In genomic region chr19:39679791-39680168, GRCh38 we compare ENCODE assay signal across 10 cellular contexts. TPM values are rescaled to one million over a fixed set of nuclear protein-coding genes. Genes with fewer than 3 reads are reported as not detected.
DNase-seq lines count a peak whose midpoint lies in the region; ATAC-seq, FAIRE-seq and TF ChIP-seq lines count a peak whose summit lies in the region.
"Had no signal": no experiment of that assay in that cellular context is flagged by ENCODE, and none has a peak within 500 bp of the region (broad histone marks: within the 10 kb centered on the region; RNA-seq: fewer than 3 reads in every experiment).

No MANE protein-coding gene starts in this region.

- CTCF ChIA-PET in activated CD4-positive, alpha-beta T cell treated with anti-CD3 and anti-CD28 coated beads, Interleukin-2, amount 10 ng/mL, durations not matched to agents 7 days and 5 days (lab: Charles Lee): no interaction called here

- peak overlapping the region; percentile 74 for H3K4me3 Mint-ChIP-seq in activated CD4-positive, alpha-beta T cell treated with anti-CD3 and anti-CD28 coated beads, Interleukin-2, amount 10 ng/mL, durations not matched to agents 7 days and 5 days

- no peaks in the 10 kb centered on the region for H3K9me3 ChIP-seq in psoas muscle
- H3K9me3 ChIP-seq in ascending aorta: no peaks in the 10 kb centered on the region
- H3K9me3 ChIP-seq: heart right ventricle had no signal

- H3K27ac ChIP-seq in psoas muscle (peak overlapping the region; percentile 92), ascending aorta (no peak overlapping the region)

- H3K36me3 Mint-ChIP-seq in activated CD4-positive, alpha-beta T cell treated with anti-CD3 and anti-CD28 coated beads, Interleukin-2, amount 10 ng/mL, durations not matched to agents 7 days and 5 days (ENCODE audit: low read depth): no peaks in the 10 kb centered on the region

- no peaks in the 10 kb centered on the region for H3K27me3 Mint-ChIP-seq in activated CD4-positive, alpha-beta T cell treated with anti-CD3 and anti-CD28 coated beads, Interleukin-2, amount 10 ng/mL, durations not matched to agents 7 days and 5 days

- 63 to 84% (median 76%) methylated on average over 3 of the region's 3 CpGs for WGBS in psoas muscle, 3 donors

- H3K4me1 ChIP-seq in psoas muscle: peaks cover 24% of the 10 kb centered on the region
- H3K4me1 ChIP-seq in ascending aorta: no peaks in the 10 kb centered on the region

- DNase-seq in activated CD4-positive, alpha-beta T cell treated with anti-CD3 and anti-CD28 coated beads, Interleukin-2, amount 10 ng/mL, durations not matched to agents 7 days and 5 days: no peak
- no peak for DNase-seq in psoas muscle
- no peak for DNase-seq in ascending aorta (ENCODE audit: low spot score in 2 of 2)
- DNase-seq in foreskin fibroblast: no peak
- DNase-seq in GM12892 (ENCODE audit: insufficient read length): no peak
- DNase-seq: NCI-H69 had no signal

- no peak for TF ChIP-seq POLR2A in GM12892 (IDR thresholded peaks at IDR 0.05; ENCODE audit: low read depth, low read length)

- H3K9me3 Mint-ChIP-seq in activated CD4-positive, alpha-beta T cell treated with anti-CD3 and anti-CD28 coated beads, Interleukin-2, amount 10 ng/mL, durations not matched to agents 7 days and 5 days: no peaks in the 10 kb centered on the region

- ATAC-seq in GM18498 (IDR thresholded peaks at IDR 0.05; ENCODE audit: unreplicated experiment) (peak; percentile 12), GM21825 (IDR thresholded peaks at IDR 0.05; ENCODE audit: unreplicated experiment) (peak; percentile 20), psoas muscle (no peak), GM21737 (IDR thresholded peaks at IDR 0.05; ENCODE audit: unreplicated experiment) (no peak)

- POLR2A ChIA-PET in activated CD4-positive, alpha-beta T cell treated with anti-CD3 and anti-CD28 coated beads, Interleukin-2, amount 10 ng/mL, durations not matched to agents 7 days and 5 days (lab: Charles Lee): no interaction called here

- peak overlapping the region; percentile 69 for H3K4me3 ChIP-seq in psoas muscle
- no peak overlapping the region for H3K4me3 ChIP-seq in ascending aorta
- H3K4me3 ChIP-seq in foreskin fibroblast (ENCODE audit: low read depth in 1 of 2, low read length in 2 of 2): no peak overlapping the region

- peak overlapping the region; percentile 93 for H3K27ac Mint-ChIP-seq in activated CD4-positive, alpha-beta T cell treated with anti-CD3 and anti-CD28 coated beads, Interleukin-2, amount 10 ng/mL, durations not matched to agents 7 days and 5 days

- H3K36me3 ChIP-seq in psoas muscle (ENCODE audit: insufficient read depth in 1 of 2, low read depth in 1 of 2) (peaks cover 0 to 25% of the 10 kb centered on the region in 2 donors), ascending aorta (no peaks in the 10 kb centered on the region)
- H3K36me3 ChIP-seq: heart right ventricle had no signal

- H3K27me3 ChIP-seq in psoas muscle (ENCODE audit: insufficient read depth in 3 of 3, low read length in 2 of 3) (no peaks in the 10 kb centered on the region), ascending aorta (no peaks in the 10 kb centered on the region)
- H3K27me3 ChIP-seq: heart right ventricle had no signal

- intact Hi-C loops in psoas muscle (cut with DNase I) (loop anchor here in 1 of 2 donors (5.0 kb wide), 2 partner anchors 88 to 158 kb away; no protein-coding TSS in a partner anchor), ascending aorta (cut with DNase I) (no loop called here)

- peaks cover 43% of the 10 kb centered on the region for H3K4me1 Mint-ChIP-seq in activated CD4-positive, alpha-beta T cell treated with anti-CD3 and anti-CD28 coated beads, Interleukin-2, amount 10 ng/mL, durations not matched to agents 7 days and 5 days

- TF ChIP-seq CTCF in psoas muscle (IDR thresholded peaks at IDR 0.05) (no peak), ascending aorta (IDR thresholded peaks at IDR 0.05) (no peak), foreskin fibroblast (IDR thresholded peaks at IDR 0.05; ENCODE audit: low read depth, low read length) (no peak)

- FAIRE-seq in GM12892 (lab: Jason Lieb, UNC): no peak

RNA-seq across cellular contexts. Expression of gene LGALS16, which starts 24.1 kb away (rescaled TPM):
- not detected for total RNA-seq in activated CD4-positive, alpha-beta T cell treated with anti-CD3 and anti-CD28 coated beads, Interleukin-2, amount 10 ng/mL, durations not matched to agents 7 days and 5 days
- total RNA-seq in psoas muscle: not detected
- not detected for polyA plus RNA-seq in psoas muscle
- total RNA-seq in ascending aorta: not detected
- polyA plus RNA-seq in GM12892 (2012; ENCODE audit: missing spikeins): not detected
- total RNA-seq: heart right ventricle had no signal
- polyA plus RNA-seq: heart right ventricle had no signal

RNA-seq across cellular contexts. Expression of gene LGALS14, which starts 24.5 kb away (rescaled TPM):
- not detected for total RNA-seq in activated CD4-positive, alpha-beta T cell treated with anti-CD3 and anti-CD28 coated beads, Interleukin-2, amount 10 ng/mL, durations not matched to agents 7 days and 5 days
- not detected for total RNA-seq in psoas muscle
- polyA plus RNA-seq in psoas muscle: not detected
- total RNA-seq in ascending aorta: not detected
- 10.1 TPM for polyA plus RNA-seq in GM12892 (2012; ENCODE audit: missing spikeins)
- total RNA-seq: heart right ventricle had no signal
- polyA plus RNA-seq: heart right ventricle had no signal

RNA-seq across cellular contexts. Expression of gene CLC, which starts 58.0 kb away (rescaled TPM):
- total RNA-seq in activated CD4-positive, alpha-beta T cell treated with anti-CD3 and anti-CD28 coated beads, Interleukin-2, amount 10 ng/mL, durations not matched to agents 7 days and 5 days: not detected
- total RNA-seq in psoas muscle (under 1 TPM in 1 of 4 donors, not detected in 3; 0.59 TPM), ascending aorta (not detected)
- polyA plus RNA-seq in psoas muscle: not detected
- polyA plus RNA-seq in GM12892 (2012; ENCODE audit: missing spikeins): 1.7 TPM
- polyA plus RNA-seq: heart right ventricle had no signal

Comparison
In these comparisons a context has a peak if more than half of its experiments do, and no peak if none do; other contexts are left out.
1. ATAC-seq: peak in GM18498 (single experiment) and GM21825 (single experiment); none in psoas muscle (0 of 4) and GM21737 (single experiment).